8 cellular contexts compared by ENCODE assay signal in the genomic region with DNA sequence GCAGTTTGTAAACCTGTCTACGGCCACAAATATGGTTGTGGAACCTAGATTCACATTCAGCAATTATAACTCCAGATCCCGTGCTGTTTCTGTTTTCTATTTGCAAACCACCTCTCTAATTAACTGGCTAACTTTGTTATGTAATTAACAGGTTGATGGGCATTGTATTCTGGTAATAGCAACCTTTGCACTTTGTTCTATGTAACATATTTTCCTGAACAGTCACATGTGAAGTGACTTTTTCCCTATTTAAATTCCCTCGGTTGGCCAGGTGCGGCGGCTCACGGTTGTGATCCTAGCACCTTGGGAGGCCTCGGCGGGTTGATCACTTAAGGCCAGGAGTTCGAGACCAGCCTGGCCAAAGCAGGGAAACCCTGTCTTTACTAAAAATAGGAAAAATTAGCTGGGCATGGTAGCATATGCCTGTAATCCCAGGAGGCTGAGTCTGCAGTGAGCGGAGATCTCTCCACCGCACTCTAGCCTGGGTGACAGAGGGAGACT. TPM values are rescaled to one million over a fixed set of nuclear protein-coding genes. Genes with fewer than 3 reads are reported as not detected.
DNase-seq lines count a peak whose midpoint lies in the region; ATAC-seq and TF ChIP-seq lines count a peak whose summit lies in the region.

No MANE protein-coding gene starts in this region.

- peaks cover 24 to 47% (median 38%) of the 10 kb centered on the region in 4 donors for H3K4me1 Mint-ChIP-seq in CD4-positive, CD25-positive, alpha-beta regulatory T cell
- peaks cover 16 to 43% (median 37%) of the 10 kb centered on the region in 3 donors for H3K4me1 Mint-ChIP-seq in IgD-negative memory B cell

- no peak for TF ChIP-seq CTCF in brain microvascular endothelial cell (IDR thresholded peaks at IDR 0.05; ENCODE audit: low read depth, low read length, missing control alignments)

- H3K9ac ChIP-seq in mucosa of rectum (ENCODE audit: low read depth in 1 of 2, low read length in 2 of 2), result peak overlapping the region; percentile 91 to 94

- peak overlapping the region; percentile 85 to 98 (median 92) for H3K27ac Mint-ChIP-seq in CD4-positive, CD25-positive, alpha-beta regulatory T cell
- peak overlapping the region; percentile 78 to 97 (median 87) for H3K27ac Mint-ChIP-seq in IgD-negative memory B cell

- ATAC-seq in CD4-positive, CD25-positive, alpha-beta regulatory T cell (ENCODE audit: low read depth in 2 of 2), result no peak
- ATAC-seq in HG03280 (IDR thresholded peaks at IDR 0.05; ENCODE audit: unreplicated experiment), result no peak

- H3K4me1 ChIP-seq in CD4-positive, CD25-positive, alpha-beta regulatory T cell (ENCODE audit: control insufficient read depth, insufficient read depth, low read length, poor library complexity, severe bottlenecking), result peaks cover 27% of the 10 kb centered on the region
- peaks cover 9 to 11% of the 10 kb centered on the region in 2 donors for H3K4me1 ChIP-seq in mucosa of rectum (ENCODE audit: control insufficient read depth in 2 of 2, insufficient read depth in 2 of 2, low read length in 2 of 2)

- H3K4me3 Mint-ChIP-seq in CD4-positive, CD25-positive, alpha-beta regulatory T cell, result peak overlapping the region; percentile 96 to 100 (median 98)
- H3K4me3 Mint-ChIP-seq in IgD-negative memory B cell, result peak overlapping the region; percentile 99 to 100 (median 100)

- in situ Hi-C loops in brain microvascular endothelial cell (cut with HindIII; ENCODE audit: low pct_ligation_motif_present, low sequenced_read_pairs), result no loop called here

- no peaks in the 10 kb centered on the region for H3K9me3 ChIP-seq in CD4-positive, CD25-positive, alpha-beta regulatory T cell (ENCODE audit: control insufficient read depth in 2 of 2, low read length in 2 of 2)
- H3K9me3 ChIP-seq in mucosa of rectum (ENCODE audit: control insufficient read depth in 2 of 2, low read length in 2 of 2), result no peaks in the 10 kb centered on the region

- DNase-seq in CD4-positive, CD25-positive, alpha-beta regulatory T cell, result peak in 1 of 3 donors; percentile 2
- no peak for DNase-seq in brain microvascular endothelial cell
- DNase-seq in kidney glomerular epithelial cell (lab: John Stamatoyannopoulos, UW), result no peak
- DNase-seq in NCI-H187 treated with DMSO at 0.1 percent for 48 hours (lab: John Stamatoyannopoulos, UW), result no peak
- no peak for DNase-seq in NCI-H1092 (lab: John Stamatoyannopoulos, UW)

- H3K9me3 Mint-ChIP-seq in CD4-positive, CD25-positive, alpha-beta regulatory T cell, result no peaks in the 10 kb centered on the region
- no peaks in the 10 kb centered on the region for H3K9me3 Mint-ChIP-seq in IgD-negative memory B cell

- peaks cover 3% of the 10 kb centered on the region for H3K36me3 Mint-ChIP-seq in CD4-positive, CD25-positive, alpha-beta regulatory T cell
- no peaks in the 10 kb centered on the region for H3K36me3 Mint-ChIP-seq in IgD-negative memory B cell

- no peaks in the 10 kb centered on the region for H3K27me3 ChIP-seq in CD4-positive, CD25-positive, alpha-beta regulatory T cell (ENCODE audit: control insufficient read depth, insufficient read depth, low read length)
- no peaks in the 10 kb centered on the region for H3K27me3 ChIP-seq in brain microvascular endothelial cell (replicated peaks)
- H3K27me3 ChIP-seq in mucosa of rectum (ENCODE audit: control insufficient read depth in 2 of 2, insufficient read depth in 2 of 2, low read length in 2 of 2), result no peaks in the 10 kb centered on the region

- H3K36me3 ChIP-seq in CD4-positive, CD25-positive, alpha-beta regulatory T cell (ENCODE audit: control insufficient read depth, insufficient read depth, low read length), result no peaks in the 10 kb centered on the region
- H3K36me3 ChIP-seq in brain microvascular endothelial cell (replicated peaks) (no peaks in the 10 kb centered on the region), mucosa of rectum (ENCODE audit: control insufficient read depth in 2 of 2, insufficient read depth in 2 of 2, low read length in 2 of 2) (no peaks in the 10 kb centered on the region)

- H3K27ac ChIP-seq in CD4-positive, CD25-positive, alpha-beta regulatory T cell (ENCODE audit: insufficient read depth, low read length, poor library complexity, severe bottlenecking), result no peak overlapping the region
- H3K27ac ChIP-seq in brain microvascular endothelial cell (no peak overlapping the region), mucosa of rectum (ENCODE audit: low read depth in 2 of 2, low read length in 2 of 2) (peak overlapping the region; percentile 89)

- H3K27me3 Mint-ChIP-seq in CD4-positive, CD25-positive, alpha-beta regulatory T cell, result no peaks in the 10 kb centered on the region
- no peaks in the 10 kb centered on the region for H3K27me3 Mint-ChIP-seq in IgD-negative memory B cell

- H3K4me3 ChIP-seq in CD4-positive, CD25-positive, alpha-beta regulatory T cell (ENCODE audit: low read depth, low read length), result peak overlapping the region; percentile 88
- H3K4me3 ChIP-seq in brain microvascular endothelial cell (ENCODE audit: low read depth, low read length) (peak overlapping the region; percentile 98), mucosa of rectum (ENCODE audit: low read length in 2 of 2) (peak overlapping the region; percentile 92 to 93)

RNA-seq across cellular contexts. Expression of gene ACADM, which starts 1.4 kb away (rescaled TPM):
- 12.6 TPM for total RNA-seq in CD4-positive, CD25-positive, alpha-beta regulatory T cell
- polyA plus RNA-seq in CD4-positive, CD25-positive, alpha-beta regulatory T cell, result 10 to 100 TPM; 37.8 to 56.8 (median 46.3) TPM
- polyA plus RNA-seq in IgD-negative memory B cell, result 92.5 TPM

Comparison
In these comparisons a context has a peak if more than half of its experiments do, and no peak if none do; other contexts are left out.
1. H3K27ac ChIP-seq: peak in mucosa of rectum (2 of 2); none in CD4-positive, CD25-positive, alpha-beta regulatory T cell (single experiment) and brain microvascular endothelial cell (single experiment).
2. Peak in every context shown above with its lines, with median percentiles within 50 percentile points of each other: H3K4me3 ChIP-seq.